ENCODE assay signal across 22 cellular contexts in the genomic region with DNA sequence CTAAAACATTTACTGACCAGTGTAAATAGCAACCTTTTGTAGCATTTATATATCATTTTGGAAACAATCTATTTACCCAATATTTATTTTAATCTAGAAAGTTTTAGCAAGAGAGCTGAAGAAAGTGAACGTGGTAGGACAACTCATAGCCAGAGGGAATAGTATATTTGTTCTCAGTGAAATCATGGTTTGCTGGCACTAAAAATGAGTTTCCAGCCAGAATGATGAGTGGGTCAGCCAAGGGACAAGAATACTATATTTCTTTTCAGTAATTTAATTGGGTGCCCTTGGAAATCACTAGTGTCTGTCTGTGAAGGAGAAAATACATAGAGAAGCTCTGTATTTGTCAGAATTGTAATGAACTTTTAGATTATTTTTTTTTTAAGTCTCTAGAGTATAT.
DNase-seq lines count a peak whose midpoint lies in the region; ATAC-seq and TF ChIP-seq lines count a peak whose summit lies in the region.
"Had no signal": no experiment of that assay in that cellular context is flagged by ENCODE, and none has a peak within 500 bp of the region (broad histone marks: within the 10 kb centered on the region; RNA-seq: fewer than 3 reads in every experiment).

No MANE protein-coding gene starts in this region.

- H3K27ac ChIP-seq in hepatocyte (peak overlapping the region; percentile 56), suprapubic skin (no peak overlapping the region)
- H3K27ac ChIP-seq: BLaER1, heart left ventricle, WERI-Rb-1 had no signal

- no peaks in the 10 kb centered on the region for H3K79me2 ChIP-seq in hepatocyte

- no peak for TF ChIP-seq CTCF in hepatocyte (IDR thresholded peaks at IDR 0.05; ENCODE audit: poor library complexity)
- no peak for TF ChIP-seq CTCF in osteocyte (IDR thresholded peaks at IDR 0.05)
- no peak for TF ChIP-seq CTCF in suprapubic skin (IDR thresholded peaks at IDR 0.05)

- peaks cover 4% of the 10 kb centered on the region for H3K27me3 Mint-ChIP-seq in osteocyte (ENCODE audit: unreplicated experiment)
- H3K27me3 Mint-ChIP-seq: type B pancreatic cell had no signal

- peaks cover 16% of the 10 kb centered on the region for H3K4me1 ChIP-seq in adipocyte (ENCODE audit: control insufficient read depth, insufficient read depth, low read length)
- peaks cover 13% of the 10 kb centered on the region for H3K4me1 ChIP-seq in hepatocyte (ENCODE audit: insufficient read depth)
- peaks cover 8% of the 10 kb centered on the region for H3K4me1 ChIP-seq in suprapubic skin
- H3K4me1 ChIP-seq: BLaER1 had no signal

- H3K9me2 ChIP-seq in hepatocyte (replicated peaks; ENCODE audit: insufficient read depth), result no peaks in the 10 kb centered on the region

- no peak for TF ChIP-seq EP300 in suprapubic skin (IDR thresholded peaks at IDR 0.05)

- no peaks in the 10 kb centered on the region for H4K20me1 ChIP-seq in hepatocyte (ENCODE audit: insufficient read depth, poor library complexity, severe bottlenecking)
- H4K20me1 ChIP-seq: BLaER1 had no signal

- peak overlapping the region; percentile 39 for H3K4me2 ChIP-seq in hepatocyte
- H3K4me2 ChIP-seq: BLaER1 had no signal

- H3K36me3 ChIP-seq in adipocyte (ENCODE audit: control insufficient read depth, insufficient read depth, low read length, severe bottlenecking), result no peaks in the 10 kb centered on the region
- H3K36me3 ChIP-seq in hepatocyte (replicated peaks; ENCODE audit: insufficient read depth, low read depth), result no peaks in the 10 kb centered on the region
- no peaks in the 10 kb centered on the region for H3K36me3 ChIP-seq in suprapubic skin
- H3K36me3 ChIP-seq: BLaER1, heart left ventricle, WERI-Rb-1 had no signal

- peak overlapping the region; percentile 56 for H3K4me3 ChIP-seq in adipocyte (ENCODE audit: low read length)
- no peak overlapping the region for H3K4me3 ChIP-seq in hepatocyte
- no peak overlapping the region for H3K4me3 ChIP-seq in suprapubic skin
- H3K4me3 ChIP-seq: BLaER1 had no signal

- peaks cover 19% of the 10 kb centered on the region for H3K4me1 Mint-ChIP-seq in osteocyte (ENCODE audit: unreplicated experiment)
- H3K4me1 Mint-ChIP-seq: activated naive CD8-positive, alpha-beta T cell treated with anti-CD3 and anti-CD28 coated beads for 36 hours; activated T-helper 17 cell treated with anti-CD3 and anti-CD28 coated beads, Interleukin-2, amount 50 U/mL, for 72 hours had no signal

- H3K9me3 ChIP-seq in adipocyte (ENCODE audit: control insufficient read depth, low read length) (no peaks in the 10 kb centered on the region), hepatocyte (ENCODE audit: low read depth) (no peaks in the 10 kb centered on the region), suprapubic skin (no peaks in the 10 kb centered on the region)
- H3K9me3 ChIP-seq: BLaER1, heart left ventricle had no signal

- H3K27me3 ChIP-seq in adipocyte (replicated peaks; ENCODE audit: control insufficient read depth, insufficient read depth, low read length) (no peaks in the 10 kb centered on the region), hepatocyte (no peaks in the 10 kb centered on the region), suprapubic skin (peaks cover 2% of the 10 kb centered on the region)
- H3K27me3 ChIP-seq: BLaER1, heart left ventricle had no signal

- H3K27ac Mint-ChIP-seq in osteocyte (ENCODE audit: unreplicated experiment), result peak overlapping the region; percentile 38
- H3K27ac Mint-ChIP-seq: activated naive CD8-positive, alpha-beta T cell treated with anti-CD3 and anti-CD28 coated beads for 36 hours; activated T-helper 17 cell treated with anti-CD3 and anti-CD28 coated beads, Interleukin-2, amount 50 U/mL, for 72 hours; stimulated activated naive CD8-positive, alpha-beta T cell treated with anti-CD3 and anti-CD28 coated beads, Interleukin-15, Interleukin-2, amounts not matched to agents 100 ng/mL and 50 ng/mL, for 24 hours; T-helper 2 cell treated with Interferon-gamma antibody and Interleukin-4, amounts not matched to agents 5 μg/mL and 100 μg/mL, for 36 hours; type B pancreatic cell had no signal

- WGBS in hepatocyte (ENCODE audit: low lambda C conversion rate, missing lambda C conversion rate), result 55% methylated on average over 1 of the region's 1 CpG
- WGBS in suprapubic skin, result 15% methylated on average over 1 of the region's 1 CpG

- H3K4me3 Mint-ChIP-seq in osteocyte (ENCODE audit: unreplicated experiment), result no peak overlapping the region
- H3K4me3 Mint-ChIP-seq: activated naive CD8-positive, alpha-beta T cell treated with anti-CD3 and anti-CD28 coated beads for 36 hours; activated T-helper 17 cell treated with anti-CD3 and anti-CD28 coated beads, Interleukin-2, amount 50 U/mL, for 72 hours; stimulated activated naive CD8-positive, alpha-beta T cell treated with anti-CD3 and anti-CD28 coated beads, Interleukin-15, Interleukin-2, amounts not matched to agents 100 ng/mL and 50 ng/mL, for 24 hours; T-helper 2 cell treated with Interferon-gamma antibody and Interleukin-4, amounts not matched to agents 5 μg/mL and 100 μg/mL, for 36 hours; type B pancreatic cell had no signal

- ATAC-seq in GM21723 (IDR thresholded peaks at IDR 0.05; ENCODE audit: unreplicated experiment), result no peak
- ATAC-seq in HG03025 (IDR thresholded peaks at IDR 0.05; ENCODE audit: low FRiP score, unreplicated experiment), result no peak
- ATAC-seq: activated T-helper 17 cell treated with anti-CD3 and anti-CD28 coated beads, Interleukin-2, amount 50 U/mL, for 72 hours had no signal

- no peak overlapping the region for H2AFZ ChIP-seq in hepatocyte

- TF ChIP-seq POLR2A in suprapubic skin (IDR thresholded peaks at IDR 0.05), result no peak

- peak; percentile 22 for DNase-seq in EH (ENCODE audit: low read depth)
- peak; percentile 66 for DNase-seq in adipocyte (ENCODE audit: low read depth)
- DNase-seq in hepatocyte (ENCODE audit: low spot score), result no peak
- no peak for DNase-seq in osteocyte (ENCODE audit: extremely low spot score, unreplicated experiment)
- no peak for DNase-seq in suprapubic skin (ENCODE audit: low spot score in 2 of 2)
- no peak for DNase-seq in NCI-H1105 (lab: John Stamatoyannopoulos, UW)
- DNase-seq: activated CD8-positive, alpha-beta memory T cell treated with anti-CD3 and anti-CD28 coated beads, Interleukin-2, amount 50 U/mL, for 4 hours; activated naive CD8-positive, alpha-beta T cell treated with anti-CD3 and anti-CD28 coated beads for 36 hours; heart left ventricle; left ventricle myocardium superior; NCI-H1417 treated with DMSO at 0.1 percent for 48 hours; NCI-H2107; NCI-H510A; stimulated activated CD4-positive, alpha-beta T cell treated with anti-CD3 and anti-CD28 coated beads, Interleukin-4, amount 100 ng/mL, for 4 hours; WERI-Rb-1 had no signal

- no peak overlapping the region for H3K9ac ChIP-seq in adipocyte (ENCODE audit: low read length)
- H3K9ac ChIP-seq: BLaER1 had no signal

- no peaks in the 10 kb centered on the region for H3K36me3 Mint-ChIP-seq in osteocyte (ENCODE audit: unreplicated experiment)
- H3K36me3 Mint-ChIP-seq: activated naive CD8-positive, alpha-beta T cell treated with anti-CD3 and anti-CD28 coated beads for 36 hours; type B pancreatic cell had no signal

- H3K9me3 Mint-ChIP-seq in osteocyte (ENCODE audit: unreplicated experiment), result no peaks in the 10 kb centered on the region
- H3K9me3 Mint-ChIP-seq: activated naive CD8-positive, alpha-beta T cell treated with anti-CD3 and anti-CD28 coated beads for 36 hours; activated T-helper 17 cell treated with anti-CD3 and anti-CD28 coated beads, Interleukin-2, amount 50 U/mL, for 72 hours; stimulated activated naive CD8-positive, alpha-beta T cell treated with anti-CD3 and anti-CD28 coated beads, Interleukin-15, Interleukin-2, amounts not matched to agents 100 ng/mL and 50 ng/mL, for 24 hours; T-helper 2 cell treated with Interferon-gamma antibody and Interleukin-4, amounts not matched to agents 5 μg/mL and 100 μg/mL, for 36 hours; type B pancreatic cell had no signal

Comparison
In these comparisons a context has a peak if more than half of its experiments do, and no peak if none do; other contexts are left out.
1. DNase-seq: peak in EH (single experiment) and adipocyte (single experiment); none in hepatocyte (single experiment), osteocyte (single experiment), suprapubic skin (0 of 2) and NCI-H1105 (single experiment).